ENCODE assay signal across 13 cellular contexts in the genomic region with DNA sequence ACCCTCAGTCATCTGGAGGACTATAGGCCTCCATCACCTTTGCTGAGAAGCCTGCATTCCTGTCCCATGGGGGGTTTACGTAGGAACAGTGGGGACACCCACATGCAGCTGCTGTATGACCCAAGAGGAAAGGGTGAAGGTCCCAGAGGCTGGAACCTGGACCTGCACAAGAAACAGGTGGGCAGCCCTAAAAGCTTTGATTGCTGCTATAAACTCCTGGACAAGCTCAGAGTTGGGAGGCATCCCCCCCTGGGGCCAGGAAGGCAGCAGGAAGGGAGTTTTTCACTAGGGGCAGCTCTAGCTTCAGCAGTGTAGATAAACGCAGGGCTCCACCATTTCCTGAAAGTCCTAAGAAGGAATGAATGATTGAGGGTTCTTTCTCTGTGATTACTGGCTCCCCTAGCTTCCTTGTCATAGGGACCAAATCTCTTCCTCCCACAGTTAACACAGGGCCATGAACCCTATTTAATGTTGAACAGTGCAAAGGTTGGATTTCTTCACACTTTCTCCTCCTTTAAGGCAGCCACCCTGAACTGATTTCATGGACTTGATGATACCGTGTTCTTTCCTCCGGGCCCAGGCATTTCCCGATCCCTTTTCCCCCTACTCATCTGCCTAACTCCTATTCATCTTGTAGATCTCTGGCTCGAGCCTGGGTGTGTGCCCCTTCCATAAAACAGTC.
"Had no signal": no experiment of that assay in that cellular context is flagged by ENCODE, and none has a peak within 500 bp of the region (broad histone marks: within the 10 kb centered on the region; RNA-seq: fewer than 3 reads in every experiment).

No MANE protein-coding gene starts in this region.

- H3K27me3 ChIP-seq: gastroesophageal sphincter, ovary had no signal

- H3K27ac ChIP-seq: coronary artery, epithelial cell of prostate, gastroesophageal sphincter, ovary had no signal

- H3K4me1 ChIP-seq: gastroesophageal sphincter had no signal

- H3K27ac Mint-ChIP-seq: activated CD8-positive, alpha-beta T cell treated with anti-CD3 and anti-CD28 coated beads, Interleukin-2, amount 10 ng/mL, durations not matched to agents 7 days and 5 days had no signal

- H3K4me1 Mint-ChIP-seq: neural crest cell had no signal

- H3K9me3 ChIP-seq: gastroesophageal sphincter, ovary had no signal

- H3K36me3 ChIP-seq: gastroesophageal sphincter, ovary had no signal

- DNase-seq: activated CD4-positive, alpha-beta T cell treated with anti-CD3 and anti-CD28 coated beads for 4 hours; activated CD8-positive, alpha-beta memory T cell treated with anti-CD3 and anti-CD28 coated beads, Interleukin-2, amount 50 U/mL, for 48 hours; activated CD8-positive, alpha-beta T cell treated with anti-CD3 and anti-CD28 coated beads, Interleukin-2, amount 10 ng/mL, durations not matched to agents 7 days and 5 days; activated naive CD4-positive, alpha-beta T cell; caudate nucleus; effector memory CD4-positive, alpha-beta T cell; ovary; retina; SW 1271 had no signal

- H3K4me3 ChIP-seq: coronary artery, gastroesophageal sphincter, ovary had no signal

- ATAC-seq: activated CD8-positive, alpha-beta T cell treated with anti-CD3 and anti-CD28 coated beads, Interleukin-2, amount 10 ng/mL, durations not matched to agents 7 days and 5 days; gastroesophageal sphincter had no signal

- H3K4me3 Mint-ChIP-seq: activated CD8-positive, alpha-beta T cell treated with anti-CD3 and anti-CD28 coated beads, Interleukin-2, amount 10 ng/mL, durations not matched to agents 7 days and 5 days; neural crest cell had no signal
